ENCODE assay signal across 9 cellular contexts in the genomic region with DNA sequence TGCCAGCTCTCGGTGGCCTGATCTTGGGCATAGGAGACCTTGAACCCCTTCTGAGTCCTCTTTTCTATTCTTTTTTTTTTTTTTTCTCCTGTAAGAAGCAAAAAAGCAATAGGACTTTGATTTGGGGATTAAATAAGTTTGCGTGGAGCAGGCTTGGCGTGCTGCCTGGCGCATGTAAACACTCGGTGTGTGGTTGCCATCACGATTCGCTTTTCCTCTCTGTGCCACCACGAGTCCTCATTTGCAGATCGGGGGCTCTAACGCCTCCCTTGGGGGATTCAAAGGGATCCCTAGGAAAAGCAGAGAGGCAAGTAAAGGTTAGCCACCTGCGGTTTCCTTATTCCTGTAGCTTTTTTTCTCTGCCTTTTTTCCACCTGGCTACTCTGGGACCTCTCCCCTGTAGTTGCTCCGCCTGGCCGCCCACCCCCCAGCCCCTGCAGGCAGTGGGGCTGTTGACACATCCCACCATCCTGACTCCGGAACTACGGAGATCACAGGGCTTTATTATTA. TPM values are rescaled to one million over a fixed set of nuclear protein-coding genes. Genes with fewer than 3 reads are reported as not detected.
DNase-seq lines count a peak whose midpoint lies in the region; ATAC-seq and TF ChIP-seq lines count a peak whose summit lies in the region.
"Had no signal": no experiment of that assay in that cellular context is flagged by ENCODE, and none has a peak within 500 bp of the region (broad histone marks: within the 10 kb centered on the region; RNA-seq: fewer than 3 reads in every experiment).

No MANE protein-coding gene starts in this region.

- H3K4me1 Mint-ChIP-seq in activated T-helper 2 cell treated with anti-CD3 and anti-CD28 coated beads, Interferon-gamma antibody, Interleukin-2, Interleukin-4, amounts not matched to agents 10 μg/mL and 5 μg/mL and 100 μg/mL, durations not matched to agents 14 hours and 24 hours and 36 hours (ENCODE audit: low read depth), result peaks cover 48% of the 10 kb centered on the region

- no peaks in the 10 kb centered on the region for H3K27me3 Mint-ChIP-seq in activated T-helper 2 cell treated with anti-CD3 and anti-CD28 coated beads, Interferon-gamma antibody, Interleukin-2, Interleukin-4, amounts not matched to agents 10 μg/mL and 5 μg/mL and 100 μg/mL, durations not matched to agents 14 hours and 24 hours and 36 hours (ENCODE audit: low read depth)

- 4% methylated on average over 15 of the region's 15 CpGs for WGBS in HUES64

- no peaks in the 10 kb centered on the region for H3K27me3 ChIP-seq in BLaER1 treated with 17β-estradiol and CSF1 and Interleukin-3, amounts not matched to agents 10 nM and 100 nM
- no peaks in the 10 kb centered on the region for H3K27me3 ChIP-seq in HUES64 (ENCODE audit: insufficient read depth, low read length)
- no peaks in the 10 kb centered on the region for H3K27me3 ChIP-seq in osteoblast (ENCODE audit: insufficient read depth, low read length)

- peaks cover 68 to 92% (median 88%) of the 10 kb centered on the region in 11 experiments; a peak in 21 of 22 replicates for H4K20me1 ChIP-seq in BLaER1 treated with 17β-estradiol and CSF1 and Interleukin-3, amounts not matched to agents 10 nM and 100 nM
- H4K20me1 ChIP-seq in osteoblast (ENCODE audit: insufficient read depth, low read length), result peaks cover 66% of the 10 kb centered on the region

- peak overlapping the region; percentile 88 for H3K4me3 Mint-ChIP-seq in activated T-helper 2 cell treated with anti-CD3 and anti-CD28 coated beads, Interferon-gamma antibody, Interleukin-2, Interleukin-4, amounts not matched to agents 10 μg/mL and 5 μg/mL and 100 μg/mL, durations not matched to agents 14 hours and 24 hours and 36 hours (ENCODE audit: low read depth)

- H3K36me3 ChIP-seq in BLaER1 treated with 17β-estradiol and CSF1 and Interleukin-3, amounts not matched to agents 10 nM and 100 nM, result peaks cover 56 to 72% (median 68%) of the 10 kb centered on the region in 11 experiments
- H3K36me3 ChIP-seq in HUES64 (ENCODE audit: insufficient read depth, low read length) (peaks cover 65% of the 10 kb centered on the region), osteoblast (ENCODE audit: insufficient read depth, low read length) (peaks cover 60% of the 10 kb centered on the region)

- H2AFZ ChIP-seq in osteoblast (ENCODE audit: low read length), result no peak overlapping the region

- H3K4me2 ChIP-seq in BLaER1 treated with 17β-estradiol and CSF1 and Interleukin-3, amounts not matched to agents 10 nM and 100 nM, result peak overlapping the region; percentile 89 to 98 (median 95)
- peak overlapping the region; percentile 95 for H3K4me2 ChIP-seq in osteoblast (ENCODE audit: insufficient read depth, low read length)

- peak overlapping the region; percentile 92 to 98 (median 96) for H3K27ac ChIP-seq in BLaER1 treated with 17β-estradiol and CSF1 and Interleukin-3, amounts not matched to agents 10 nM and 100 nM
- H3K27ac ChIP-seq in HUES64 (ENCODE audit: low read depth, low read length), result no peak overlapping the region; the same call in 1 of the 2 replicates
- peak overlapping the region; percentile 93 for H3K27ac ChIP-seq in osteoblast (ENCODE audit: low read depth, low read length)

- peak overlapping the region; percentile 95 to 100 (median 99) for H3K4me3 ChIP-seq in BLaER1 treated with 17β-estradiol and CSF1 and Interleukin-3, amounts not matched to agents 10 nM and 100 nM
- H3K4me3 ChIP-seq in HUES64 (ENCODE audit: low read length) (peak overlapping the region; percentile 97), osteoblast (ENCODE audit: insufficient read depth, low read length) (peak overlapping the region; percentile 99)

- peak overlapping the region; percentile 95 to 99 (median 98) for H3K9ac ChIP-seq in BLaER1 treated with 17β-estradiol and CSF1 and Interleukin-3, amounts not matched to agents 10 nM and 100 nM
- H3K9ac ChIP-seq in HUES64 (ENCODE audit: low read depth, low read length), result peak overlapping the region; percentile 93

- ATAC-seq in HG03159 (IDR thresholded peaks at IDR 0.05; ENCODE audit: unreplicated experiment) (no peak), GM19351 (IDR thresholded peaks at IDR 0.05; ENCODE audit: unreplicated experiment) (no peak), GM19452 (IDR thresholded peaks at IDR 0.05; ENCODE audit: unreplicated experiment) (no peak)

- peaks cover 70 to 74% (median 72%) of the 10 kb centered on the region in 10 experiments for H3K4me1 ChIP-seq in BLaER1 treated with 17β-estradiol and CSF1 and Interleukin-3, amounts not matched to agents 10 nM and 100 nM
- H3K4me1 ChIP-seq in HUES64 (ENCODE audit: insufficient read depth, low read length) (peaks cover 21% of the 10 kb centered on the region), osteoblast (ENCODE audit: insufficient read depth, low read length) (peaks cover 59% of the 10 kb centered on the region)

- H3K27ac Mint-ChIP-seq in activated T-helper 2 cell treated with anti-CD3 and anti-CD28 coated beads, Interferon-gamma antibody, Interleukin-2, Interleukin-4, amounts not matched to agents 10 μg/mL and 5 μg/mL and 100 μg/mL, durations not matched to agents 14 hours and 24 hours and 36 hours, result peak overlapping the region; percentile 60

- H3K36me3 Mint-ChIP-seq in activated T-helper 2 cell treated with anti-CD3 and anti-CD28 coated beads, Interferon-gamma antibody, Interleukin-2, Interleukin-4, amounts not matched to agents 10 μg/mL and 5 μg/mL and 100 μg/mL, durations not matched to agents 14 hours and 24 hours and 36 hours (ENCODE audit: low read depth), result peaks cover 86% of the 10 kb centered on the region

- intact Hi-C loops in activated T-helper 2 cell treated with anti-CD3 and anti-CD28 coated beads, Interferon-gamma antibody, Interleukin-2, Interleukin-4, amounts not matched to agents 10 μg/mL and 5 μg/mL and 100 μg/mL, durations not matched to agents 14 hours and 24 hours and 36 hours (cut with micrococcal nuclease), result loop anchor here (5.0 kb wide), 1 partner anchor 1222 kb away; the partner anchor contains the start of genes CHAF1A and SH3GL1

- no peak for TF ChIP-seq CTCF in osteoblast (IDR thresholded peaks at IDR 0.05; ENCODE audit: extremely low read depth, low read depth, low read length)

- H3K79me2 ChIP-seq in osteoblast (ENCODE audit: insufficient read depth, low read length), result peaks cover 97% of the 10 kb centered on the region

- no peaks in the 10 kb centered on the region for H3K9me3 Mint-ChIP-seq in activated T-helper 2 cell treated with anti-CD3 and anti-CD28 coated beads, Interferon-gamma antibody, Interleukin-2, Interleukin-4, amounts not matched to agents 10 μg/mL and 5 μg/mL and 100 μg/mL, durations not matched to agents 14 hours and 24 hours and 36 hours

- H3K9me3 ChIP-seq in BLaER1 treated with 17β-estradiol and CSF1 and Interleukin-3, amounts not matched to agents 10 nM and 100 nM (replicated peaks in 1 of 11), result no peaks in the 10 kb centered on the region
- H3K9me3 ChIP-seq in HUES64 (ENCODE audit: insufficient read depth, low read depth, low read length) (no peaks in the 10 kb centered on the region), osteoblast (ENCODE audit: low read depth, low read length) (no peaks in the 10 kb centered on the region)

- no peak for DNase-seq in activated T-helper 2 cell treated with anti-CD3 and anti-CD28 coated beads, Interferon-gamma antibody, Interleukin-2, Interleukin-4, amounts not matched to agents 10 μg/mL and 5 μg/mL and 100 μg/mL, durations not matched to agents 14 hours and 24 hours and 36 hours (ENCODE audit: low spot score)
- DNase-seq in globus pallidus (ENCODE audit: low spot score) (peak; percentile 40), osteoblast (ENCODE audit: insufficient read length, low spot score, missing footprints) (no peak)

RNA-seq across cellular contexts. Expression of gene SAFB, which starts 1.3 kb away (rescaled TPM):
- 74.9 TPM for polyA plus RNA-seq in HUES64 (2013, experiment 1 of 2)
- 71.2 TPM for polyA plus RNA-seq in HUES64 (2013, experiment 2 of 2)
- total RNA-seq in activated T-helper 2 cell treated with anti-CD3 and anti-CD28 coated beads, Interferon-gamma antibody, Interleukin-2, Interleukin-4, amounts not matched to agents 10 μg/mL and 5 μg/mL and 100 μg/mL, durations not matched to agents 14 hours and 24 hours and 36 hours, result 132 and 143 TPM in 2 replicates
- total RNA-seq in osteoblast, result 33.7 and 42.4 TPM in 2 replicates

RNA-seq across cellular contexts. Expression of gene SAFB2, which starts 1.6 kb away (rescaled TPM):
- 36.2 TPM for polyA plus RNA-seq in HUES64 (2013, experiment 1 of 2)
- polyA plus RNA-seq in HUES64 (2013, experiment 2 of 2), result 29.2 TPM
- 96.1 and 96.7 TPM in 2 replicates for total RNA-seq in activated T-helper 2 cell treated with anti-CD3 and anti-CD28 coated beads, Interferon-gamma antibody, Interleukin-2, Interleukin-4, amounts not matched to agents 10 μg/mL and 5 μg/mL and 100 μg/mL, durations not matched to agents 14 hours and 24 hours and 36 hours
- total RNA-seq in osteoblast, result 38.0 and 43.0 TPM in 2 replicates

RNA-seq across cellular contexts. Expression of gene MICOS13, which starts 56.1 kb away (rescaled TPM):
- polyA plus RNA-seq in HUES64 (2013, experiment 1 of 2), result 15.2 TPM
- 17.6 TPM for polyA plus RNA-seq in HUES64 (2013, experiment 2 of 2)
- total RNA-seq in activated T-helper 2 cell treated with anti-CD3 and anti-CD28 coated beads, Interferon-gamma antibody, Interleukin-2, Interleukin-4, amounts not matched to agents 10 μg/mL and 5 μg/mL and 100 μg/mL, durations not matched to agents 14 hours and 24 hours and 36 hours, result 54.3 and 60.9 TPM in 2 replicates
- 21.0 and 25.9 TPM in 2 replicates for total RNA-seq in osteoblast

RNA-seq across cellular contexts. Expression of gene TINCR, which starts 56.5 kb away (rescaled TPM):
- polyA plus RNA-seq in HUES64 (2013, experiment 1 of 2), result 0.45 TPM
- polyA plus RNA-seq in HUES64 (2013, experiment 2 of 2), result 0.44 TPM
- 0.37 and 0.52 TPM in 2 replicates for total RNA-seq in activated T-helper 2 cell treated with anti-CD3 and anti-CD28 coated beads, Interferon-gamma antibody, Interleukin-2, Interleukin-4, amounts not matched to agents 10 μg/mL and 5 μg/mL and 100 μg/mL, durations not matched to agents 14 hours and 24 hours and 36 hours
- under 0.01 and 0.36 TPM in 2 replicates for total RNA-seq in osteoblast
- total RNA-seq: LHCN-M2 had no signal

RNA-seq across cellular contexts. Expression of gene HSD11B1L, which starts 56.6 kb away (rescaled TPM):
- 6.0 TPM for polyA plus RNA-seq in HUES64 (2013, experiment 1 of 2)
- 14.4 TPM for polyA plus RNA-seq in HUES64 (2013, experiment 2 of 2)
- total RNA-seq in activated T-helper 2 cell treated with anti-CD3 and anti-CD28 coated beads, Interferon-gamma antibody, Interleukin-2, Interleukin-4, amounts not matched to agents 10 μg/mL and 5 μg/mL and 100 μg/mL, durations not matched to agents 14 hours and 24 hours and 36 hours, result 2.0 and 2.5 TPM in 2 replicates
- 12.1 and 14.8 TPM in 2 replicates for total RNA-seq in osteoblast
